ENCODE assay signal across 10 cellular contexts in the genomic region with DNA sequence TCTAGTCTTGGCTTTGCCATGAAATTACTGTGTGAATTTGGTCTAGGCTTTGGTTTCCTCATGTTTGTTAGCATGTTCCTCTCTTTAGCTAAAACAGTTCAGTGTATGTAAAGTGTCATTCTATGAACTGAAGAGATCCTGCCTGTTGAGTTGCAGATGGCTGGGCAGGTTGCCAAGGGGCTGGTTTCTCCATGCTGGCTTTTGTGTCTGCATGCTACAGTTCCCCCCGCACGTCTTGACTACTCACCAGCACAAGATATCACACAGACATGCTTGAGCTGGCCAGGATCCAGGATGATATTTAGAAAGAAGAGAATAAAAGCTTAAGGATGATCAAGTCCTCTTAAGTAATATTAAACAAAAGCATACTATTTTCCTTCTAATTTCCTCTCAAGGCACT.
DNase-seq lines count a peak whose midpoint lies in the region; ATAC-seq and TF ChIP-seq lines count a peak whose summit lies in the region.
"Had no signal": no experiment of that assay in that cellular context is flagged by ENCODE, and none has a peak within 500 bp of the region (broad histone marks: within the 10 kb centered on the region; RNA-seq: fewer than 3 reads in every experiment).

No MANE protein-coding gene starts in this region.

- no peaks in the 10 kb centered on the region for H3K9me3 ChIP-seq in lower lobe of right lung
- H3K9me3 ChIP-seq: thoracic aorta had no signal

- H3K4me1 Mint-ChIP-seq in activated naive CD4-positive, alpha-beta T cell treated with anti-CD3 and anti-CD28 coated beads, Interleukin-2, amount 10 ng/mL, durations not matched to agents 7 days and 5 days, result no peaks in the 10 kb centered on the region
- peaks cover 5% of the 10 kb centered on the region for H3K4me1 Mint-ChIP-seq in activated naive CD8-positive, alpha-beta T cell (ENCODE audit: low read depth)

- CTCF ChIA-PET in activated naive CD4-positive, alpha-beta T cell treated with anti-CD3 and anti-CD28 coated beads, Interleukin-2, amount 10 ng/mL, durations not matched to agents 7 days and 5 days (lab: Charles Lee), result no interaction called here

- no peaks in the 10 kb centered on the region for H3K27me3 ChIP-seq in lower lobe of right lung (ENCODE audit: low read depth)

- DNase-seq in activated naive CD4-positive, alpha-beta T cell treated with anti-CD3 and anti-CD28 coated beads, Interleukin-2, amount 50 U/mL, for 16 hours, result peak; percentile 56
- DNase-seq in activated naive CD4-positive, alpha-beta T cell treated with anti-CD3 and anti-CD28 coated beads, Interleukin-2, amount 10 ng/mL, durations not matched to agents 7 days and 5 days, result no peak
- DNase-seq in NCI-H128 (lab: John Stamatoyannopoulos, UW; ENCODE audit: unreplicated experiment), result peak; percentile 69
- DNase-seq in lower lobe of right lung, result peak; percentile 74
- no peak for DNase-seq in NCI-H2107 treated with DMSO at 0.1 percent for 48 hours (lab: John Stamatoyannopoulos, UW; ENCODE audit: unreplicated experiment)
- DNase-seq in NCI-H510A (lab: John Stamatoyannopoulos, UW), result no peak

- TF ChIP-seq CTCF in lower lobe of right lung (IDR thresholded peaks at IDR 0.05), result no peak

- H3K27ac Mint-ChIP-seq in activated naive CD4-positive, alpha-beta T cell treated with anti-CD3 and anti-CD28 coated beads, Interleukin-2, amount 10 ng/mL, durations not matched to agents 7 days and 5 days, result no peak overlapping the region
- peak overlapping the region; percentile 22 for H3K27ac Mint-ChIP-seq in activated naive CD8-positive, alpha-beta T cell

- no peaks in the 10 kb centered on the region for H3K36me3 Mint-ChIP-seq in activated naive CD4-positive, alpha-beta T cell treated with anti-CD3 and anti-CD28 coated beads, Interleukin-2, amount 10 ng/mL, durations not matched to agents 7 days and 5 days
- H3K36me3 Mint-ChIP-seq in activated naive CD8-positive, alpha-beta T cell, result no peaks in the 10 kb centered on the region

- no peak overlapping the region for H3K4me3 Mint-ChIP-seq in activated naive CD4-positive, alpha-beta T cell treated with anti-CD3 and anti-CD28 coated beads, Interleukin-2, amount 10 ng/mL, durations not matched to agents 7 days and 5 days
- no peak overlapping the region for H3K4me3 Mint-ChIP-seq in activated naive CD8-positive, alpha-beta T cell

- H3K4me3 ChIP-seq in lower lobe of right lung, result no peak overlapping the region
- H3K4me3 ChIP-seq: thoracic aorta had no signal

- ATAC-seq in lower lobe of right lung (peak in 1 of 2 donors; percentile 18), GM19463 (IDR thresholded peaks at IDR 0.05; ENCODE audit: unreplicated experiment) (no peak)

- H3K27ac ChIP-seq in lower lobe of right lung, result no peak overlapping the region
- H3K27ac ChIP-seq: C4-2B, thoracic aorta had no signal

- H3K27me3 Mint-ChIP-seq in activated naive CD4-positive, alpha-beta T cell treated with anti-CD3 and anti-CD28 coated beads, Interleukin-2, amount 10 ng/mL, durations not matched to agents 7 days and 5 days, result no peaks in the 10 kb centered on the region
- H3K27me3 Mint-ChIP-seq in activated naive CD8-positive, alpha-beta T cell, result no peaks in the 10 kb centered on the region

- no peaks in the 10 kb centered on the region for H3K36me3 ChIP-seq in lower lobe of right lung
- H3K36me3 ChIP-seq: thoracic aorta had no signal

- H3K9me3 Mint-ChIP-seq in activated naive CD4-positive, alpha-beta T cell treated with anti-CD3 and anti-CD28 coated beads, Interleukin-2, amount 10 ng/mL, durations not matched to agents 7 days and 5 days, result peaks cover 3% of the 10 kb centered on the region
- H3K9me3 Mint-ChIP-seq in activated naive CD8-positive, alpha-beta T cell (ENCODE audit: low read depth), result no peaks in the 10 kb centered on the region

- intact Hi-C loops in lower lobe of right lung (cut with DNase I), result no loop called here

- no peaks in the 10 kb centered on the region for H3K4me1 ChIP-seq in lower lobe of right lung

Comparison
In these comparisons a context has a peak if more than half of its experiments do, and no peak if none do; other contexts are left out.
1. DNase-seq: peak in activated naive CD4-positive, alpha-beta T cell treated with anti-CD3 and anti-CD28 coated beads, Interleukin-2, amount 50 U/mL, for 16 hours (single experiment), NCI-H128 (single experiment) and lower lobe of right lung (single experiment); none in activated naive CD4-positive, alpha-beta T cell treated with anti-CD3 and anti-CD28 coated beads, Interleukin-2, amount 10 ng/mL, durations not matched to agents 7 days and 5 days (single experiment), NCI-H2107 treated with DMSO at 0.1 percent for 48 hours (single experiment) and NCI-H510A (single experiment).